9 cellular contexts compared by ENCODE assay signal in the genomic region with DNA sequence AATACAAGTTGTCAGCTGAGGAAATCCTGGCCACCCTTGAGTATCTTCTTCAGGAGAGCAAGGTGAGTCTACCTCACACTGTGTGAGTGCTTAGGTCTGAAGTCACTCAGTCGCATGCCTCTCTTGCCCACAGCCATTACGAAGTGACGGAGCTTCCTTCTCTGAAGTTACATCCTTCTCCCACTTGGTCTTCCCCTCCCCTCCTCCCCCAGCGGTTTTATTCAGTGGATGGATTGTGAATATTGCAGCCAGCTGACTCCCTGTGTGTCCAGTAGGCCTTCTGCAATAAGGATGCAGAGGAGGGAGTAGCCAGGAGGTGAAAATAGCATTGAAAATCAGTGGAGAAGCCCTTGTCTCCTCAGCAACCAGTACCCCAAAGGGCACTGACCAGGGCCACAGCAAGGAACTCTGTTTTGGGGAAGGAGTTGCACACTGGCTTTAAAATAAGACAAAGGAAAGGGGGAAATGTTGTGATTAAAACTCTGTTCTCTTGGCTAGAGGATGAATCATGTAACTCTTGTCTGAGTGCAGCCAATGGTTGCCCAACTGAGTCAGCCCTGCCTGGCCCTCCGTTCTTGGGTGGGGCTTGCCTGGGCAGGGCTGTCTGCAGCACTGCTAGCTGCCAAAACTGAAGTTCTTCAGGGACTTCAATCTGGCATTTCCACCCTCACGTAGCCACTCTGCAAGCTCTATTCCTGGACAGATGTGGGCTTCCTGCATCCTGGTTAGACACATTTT. TPM values are rescaled to one million over a fixed set of nuclear protein-coding genes. Genes with fewer than 3 reads are reported as not detected.
DNase-seq lines count a peak whose midpoint lies in the region; ATAC-seq, FAIRE-seq and TF ChIP-seq lines count a peak whose summit lies in the region.
"Had no signal": no experiment of that assay in that cellular context is flagged by ENCODE, and none has a peak within 500 bp of the region (broad histone marks: within the 10 kb centered on the region; RNA-seq: fewer than 3 reads in every experiment).

No MANE protein-coding gene starts in this region.

- TF ChIP-seq CTCF in CD4-positive, alpha-beta T cell (IDR thresholded peaks at IDR 0.05): no peak
- TF ChIP-seq CTCF in upper lobe of right lung (IDR thresholded peaks at IDR 0.05): no peak

- no peak overlapping the region for H3K27ac ChIP-seq in CD4-positive, alpha-beta T cell (ENCODE audit: low read depth, low read length)
- H3K27ac ChIP-seq in upper lobe of right lung: peak overlapping the region; percentile 90
- H3K27ac ChIP-seq: cardiac muscle cell had no signal

- H3K27me3 ChIP-seq in CD4-positive, alpha-beta T cell (ENCODE audit: control insufficient read depth, insufficient read depth, low read length): no peaks in the 10 kb centered on the region
- H3K27me3 ChIP-seq in upper lobe of right lung: no peaks in the 10 kb centered on the region

- no peaks in the 10 kb centered on the region for H3K9me3 Mint-ChIP-seq in CD4-positive, alpha-beta T cell

- peak in 5 of 10 experiments; percentile 22 to 52 (median 41) for DNase-seq in CD4-positive, alpha-beta T cell
- DNase-seq in RCC 7860 (ENCODE audit: low spot score) (peak; percentile 87), astrocyte of the hippocampus (ENCODE audit: low read depth, low spot score) (peak; percentile 84), lung microvascular endothelial cell (ENCODE audit: low read depth in 2 of 2) (peak; percentile 46 to 84), upper lobe of right lung (peak; percentile 85)

- peaks cover 66% of the 10 kb centered on the region for H3K4me1 ChIP-seq in upper lobe of right lung

- H3K9me3 ChIP-seq in CD4-positive, alpha-beta T cell (ENCODE audit: control insufficient read depth, low read length): no peaks in the 10 kb centered on the region
- H3K9me3 ChIP-seq in upper lobe of right lung: no peaks in the 10 kb centered on the region

- peak; percentile 86 for FAIRE-seq in RCC 7860 (lab: Jason Lieb, UNC)

- no peak for ATAC-seq in CD4-positive, alpha-beta T cell (ENCODE audit: poor library complexity)
- peak; percentile 56 for ATAC-seq in upper lobe of right lung
- ATAC-seq in GM18867 (IDR thresholded peaks at IDR 0.05; ENCODE audit: unreplicated experiment): no peak
- ATAC-seq in GM18520 (IDR thresholded peaks at IDR 0.05; ENCODE audit: unreplicated experiment): no peak
- ATAC-seq in HG02852 (IDR thresholded peaks at IDR 0.05; ENCODE audit: unreplicated experiment): no peak

- peak overlapping the region; percentile 89 for H3K27ac Mint-ChIP-seq in CD4-positive, alpha-beta T cell

- POLR2A ChIA-PET in CD4-positive, alpha-beta T cell (lab: Charles Lee): interaction anchor here (1.2 to 1.6 kb wide), 3 partner anchors 80 to 91 kb away, joined by 3 to 4 read pairs (median 4); partner anchors contain the start of gene THEM4

- peaks cover 25% of the 10 kb centered on the region for H3K36me3 ChIP-seq in upper lobe of right lung
- H3K36me3 ChIP-seq: cardiac muscle cell had no signal

- peak overlapping the region; percentile 68 for H3K4me3 Mint-ChIP-seq in CD4-positive, alpha-beta T cell

- intact Hi-C loops in CD4-positive, alpha-beta T cell (cut with DNase I, micrococcal nuclease): no loop called here
- intact Hi-C loops in upper lobe of right lung (cut with DNase I): no loop called here

- peak overlapping the region; percentile 77 for H3K4me3 ChIP-seq in upper lobe of right lung
- H3K4me3 ChIP-seq: cardiac muscle cell had no signal

- H3K4me1 Mint-ChIP-seq in CD4-positive, alpha-beta T cell (ENCODE audit: low read depth): peaks cover 84% of the 10 kb centered on the region

- no peaks in the 10 kb centered on the region for H3K27me3 Mint-ChIP-seq in CD4-positive, alpha-beta T cell

- peaks cover 61% of the 10 kb centered on the region for H3K36me3 Mint-ChIP-seq in CD4-positive, alpha-beta T cell (ENCODE audit: low read depth)

- CTCF ChIA-PET in CD4-positive, alpha-beta T cell (lab: Charles Lee): interaction anchor here (0.8 to 1.8 kb wide), 4 partner anchors 9 to 55 kb away, joined by 3 to 5 read pairs (median 4); no protein-coding TSS in a partner anchor

RNA-seq across cellular contexts. Expression of gene S100A10, which starts 4.4 kb away (rescaled TPM):
- total RNA-seq in CD4-positive, alpha-beta T cell: 100 to 1,000 TPM; 189 to 204 TPM
- total RNA-seq in lung microvascular endothelial cell (127 and 147 TPM in 2 replicates), upper lobe of right lung (643 TPM)

RNA-seq across cellular contexts. Expression of gene S100A11, which starts 47.5 kb away (rescaled TPM):
- total RNA-seq in CD4-positive, alpha-beta T cell: 10 to 100 TPM; 23.6 to 24.1 TPM
- total RNA-seq in lung microvascular endothelial cell (4.8 and 18.7 TPM in 2 replicates), upper lobe of right lung (522 TPM)

Comparison
In these comparisons a context has a peak if more than half of its experiments do, and no peak if none do; other contexts are left out.
1. RNA of gene S100A11, which starts 47.5 kb away (total RNA-seq): 522 TPM in upper lobe of right lung (single experiment); 23.6 to 24.1 TPM in CD4-positive, alpha-beta T cell and 4.8 to 18.7 TPM in lung microvascular endothelial cell; every median in the first group is over 10 times any median in the second.